Comparison of ENCODE assay signal across 21 cellular contexts in the genomic region with DNA sequence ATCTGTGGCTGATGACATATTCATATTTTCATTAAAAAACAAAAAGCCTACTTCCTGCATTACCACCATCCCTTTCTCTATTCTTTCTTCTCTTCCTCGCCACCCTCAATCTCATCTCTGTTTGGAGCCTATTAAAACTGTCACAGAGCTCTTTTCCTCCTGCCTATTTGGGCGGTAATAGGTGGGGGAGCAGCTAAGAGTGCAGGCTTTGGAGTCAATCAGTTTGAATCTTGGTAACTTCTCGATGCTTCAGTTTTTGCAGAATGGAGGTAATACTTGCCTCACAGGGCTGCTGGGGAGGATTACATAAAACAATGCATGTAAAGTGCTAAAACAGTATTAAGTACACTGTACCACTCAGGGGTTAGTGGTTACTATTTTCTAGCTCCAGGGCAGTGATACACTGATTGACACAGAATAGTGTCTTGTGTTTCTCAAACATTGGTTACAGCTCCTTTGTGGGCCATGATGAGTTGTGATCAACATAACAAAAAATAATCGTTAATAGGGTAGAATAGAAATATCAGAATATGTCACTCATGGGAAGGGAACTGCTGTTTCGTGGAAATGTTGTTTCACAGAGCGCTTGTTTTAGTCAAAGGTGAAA. TPM values are rescaled to one million over a fixed set of nuclear protein-coding genes. Genes with fewer than 3 reads are reported as not detected.
A peak's percentile ranks its signal among the peaks of the same experiment; 100 is the strongest.
DNase-seq lines count a peak whose midpoint lies in the region; ATAC-seq and TF ChIP-seq lines count a peak whose summit lies in the region.
"Had no signal": no experiment of that assay in that cellular context is flagged by ENCODE, and none has a peak within 500 bp of the region (broad histone marks: within the 10 kb centered on the region; RNA-seq: fewer than 3 reads in every experiment).

No MANE protein-coding gene starts in this region.

- no peak overlapping the region for H3K4me3 ChIP-seq in body of pancreas
- H3K4me3 ChIP-seq in iPS-20b (ENCODE audit: low read length), result peak overlapping the region; percentile 41; the same call in 1 of the 2 replicates
- no peak overlapping the region for H3K4me3 ChIP-seq in rectal smooth muscle tissue (ENCODE audit: low read length)
- H3K4me3 ChIP-seq: K562, lung had no signal

- H3K27ac ChIP-seq in body of pancreas (peak overlapping the region; percentile 2 to 76 (median 30)), iPS-20b (ENCODE audit: low read length) (no peak overlapping the region), rectal smooth muscle tissue (ENCODE audit: low read depth, low read length) (peak overlapping the region; percentile 72)

- TF ChIP-seq CTCF in HFFc6 (IDR thresholded peaks at IDR 0.05), result no peak
- TF ChIP-seq CTCF in body of pancreas (IDR thresholded peaks at IDR 0.05), result no peak

- H3K4me1 ChIP-seq in body of pancreas, result peaks cover 63% of the 10 kb centered on the region
- peaks cover 63% of the 10 kb centered on the region for H3K4me1 ChIP-seq in iPS-20b (ENCODE audit: insufficient read depth, low read length)
- H3K4me1 ChIP-seq in rectal smooth muscle tissue (ENCODE audit: control insufficient read depth, insufficient read depth, low read length), result peaks cover 34% of the 10 kb centered on the region

- TF ChIP-seq POLR2A in body of pancreas (IDR thresholded peaks at IDR 0.05), result no peak

- DNase-seq in HFFc6, result no peak
- no peak for DNase-seq in body of pancreas
- DNase-seq in T-cell, result no peak
- no peak for DNase-seq in activated T-helper 2 cell treated with anti-CD3 and anti-CD28 coated beads, Interferon-gamma antibody, Interleukin-2, Interleukin-4, amounts not matched to agents 10 μg/mL and 5 μg/mL and 100 μg/mL, durations not matched to agents 14 hours and 24 hours and 36 hours (ENCODE audit: low spot score)
- DNase-seq in CD1c-positive myeloid dendritic cell (ENCODE audit: extremely low spot score), result no peak
- DNase-seq in COLO829 (ENCODE audit: low spot score), result no peak
- DNase-seq: activated CD4-positive, alpha-beta T cell treated with anti-CD3 and anti-CD28 coated beads, Interleukin-2, amount 50 U/mL, for 48 hours; activated naive CD4-positive, alpha-beta T cell treated with anti-CD3 and anti-CD28 coated beads for 36 hours; activated T-cell treated with anti-CD3 and anti-CD28 coated beads for 4 hours; CD8-positive, alpha-beta T cell; cortex of kidney; GOT3; NCI-H2029; NCI-H446; NK-92 treated with Interleukin-12 subunit alpha and Interleukin-12 subunit beta, amount 100 ng/mL, for 24 hours; stimulated activated naive CD4-positive, alpha-beta T cell had no signal

- POLR2A ChIA-PET in T-cell (lab: Charles Lee), result no interaction called here

- WGBS in body of pancreas, 2 donors, result 69 to 73% methylated on average over 6 of the region's 6 CpGs

- H3K9ac ChIP-seq in iPS-20b (ENCODE audit: low read depth, low read length), result peak overlapping the region; percentile 65; the same call in 1 of the 2 replicates
- no peak overlapping the region for H3K9ac ChIP-seq in rectal smooth muscle tissue (ENCODE audit: low read length)

- H3K36me3 Mint-ChIP-seq in HFFc6 (ENCODE audit: low read depth) (no peaks in the 10 kb centered on the region), T-cell (peaks cover 11% of the 10 kb centered on the region)
- peaks cover 3% of the 10 kb centered on the region for H3K36me3 Mint-ChIP-seq in activated T-helper 2 cell treated with anti-CD3 and anti-CD28 coated beads, Interferon-gamma antibody, Interleukin-2, Interleukin-4, amounts not matched to agents 10 μg/mL and 5 μg/mL and 100 μg/mL, durations not matched to agents 14 hours and 24 hours and 36 hours (ENCODE audit: low read depth)
- H3K36me3 Mint-ChIP-seq: natural killer cell treated with Interleukin-12 subunit alpha and Interleukin-12 subunit beta and Interleukin-15 and Interleukin-18, amount 100 ng/mL, for 72 hours had no signal

- H3K36me3 ChIP-seq in body of pancreas (replicated peaks in 1 of 2; ENCODE audit: insufficient read depth in 1 of 2, low read depth in 2 of 2) (no peaks in the 10 kb centered on the region), iPS-20b (ENCODE audit: insufficient read depth, low read depth, low read length) (no peaks in the 10 kb centered on the region), rectal smooth muscle tissue (ENCODE audit: control insufficient read depth, insufficient read depth, low read length) (no peaks in the 10 kb centered on the region)

- CTCF ChIA-PET in T-cell (lab: Charles Lee), result interaction anchor here in 1 of 2 donors (0.5 kb wide), 1 partner anchor 46 kb away, joined by 3 read pairs; no protein-coding TSS in a partner anchor

- H3K27me3 ChIP-seq in body of pancreas (no peaks in the 10 kb centered on the region), iPS-20b (ENCODE audit: insufficient read depth, low read length) (no peaks in the 10 kb centered on the region), rectal smooth muscle tissue (ENCODE audit: control insufficient read depth, insufficient read depth, low read length) (no peaks in the 10 kb centered on the region)

- no peaks in the 10 kb centered on the region for H3K9me3 ChIP-seq in body of pancreas
- H3K9me3 ChIP-seq in iPS-20b (ENCODE audit: insufficient read depth, low read depth, low read length), result no peaks in the 10 kb centered on the region

- ATAC-seq in body of pancreas (no peak), T-cell (replicated peaks in 1 of 4) (no peak)
- ATAC-seq: CD8-positive, alpha-beta T cell; K562; natural killer cell treated with Interleukin-12 subunit alpha and Interleukin-12 subunit beta and Interleukin-15 and Interleukin-18, amount 100 ng/mL, for 72 hours had no signal

- H3K9me3 Mint-ChIP-seq in HFFc6 (no peaks in the 10 kb centered on the region), T-cell (no peaks in the 10 kb centered on the region)
- no peaks in the 10 kb centered on the region for H3K9me3 Mint-ChIP-seq in activated T-helper 2 cell treated with anti-CD3 and anti-CD28 coated beads, Interferon-gamma antibody, Interleukin-2, Interleukin-4, amounts not matched to agents 10 μg/mL and 5 μg/mL and 100 μg/mL, durations not matched to agents 14 hours and 24 hours and 36 hours
- H3K9me3 Mint-ChIP-seq: activated naive CD4-positive, alpha-beta T cell treated with anti-CD3 and anti-CD28 coated beads for 36 hours; CD8-positive, alpha-beta T cell; natural killer cell treated with Interleukin-12 subunit alpha and Interleukin-12 subunit beta and Interleukin-15 and Interleukin-18, amount 100 ng/mL, for 72 hours had no signal

- H3K27me3 Mint-ChIP-seq in HFFc6 (ENCODE audit: insufficient read depth) (peaks cover 5% of the 10 kb centered on the region; the same call in 1 of the 2 replicates), T-cell (no peaks in the 10 kb centered on the region)
- H3K27me3 Mint-ChIP-seq in activated T-helper 2 cell treated with anti-CD3 and anti-CD28 coated beads, Interferon-gamma antibody, Interleukin-2, Interleukin-4, amounts not matched to agents 10 μg/mL and 5 μg/mL and 100 μg/mL, durations not matched to agents 14 hours and 24 hours and 36 hours (ENCODE audit: low read depth), result no peaks in the 10 kb centered on the region
- H3K27me3 Mint-ChIP-seq: natural killer cell treated with Interleukin-12 subunit alpha and Interleukin-12 subunit beta and Interleukin-15 and Interleukin-18, amount 100 ng/mL, for 72 hours had no signal

- H3K4me1 Mint-ChIP-seq in HFFc6 (ENCODE audit: low read depth) (peaks cover 52% of the 10 kb centered on the region), T-cell (peaks cover 31 to 41% (median 40%) of the 10 kb centered on the region in 3 donors)
- peaks cover 38% of the 10 kb centered on the region for H3K4me1 Mint-ChIP-seq in activated T-helper 2 cell treated with anti-CD3 and anti-CD28 coated beads, Interferon-gamma antibody, Interleukin-2, Interleukin-4, amounts not matched to agents 10 μg/mL and 5 μg/mL and 100 μg/mL, durations not matched to agents 14 hours and 24 hours and 36 hours (ENCODE audit: low read depth)

- H3K27ac Mint-ChIP-seq in HFFc6, result peak overlapping the region; percentile 51; the same call in 1 of the 2 replicates
- no peak overlapping the region for H3K27ac Mint-ChIP-seq in T-cell
- no peak overlapping the region for H3K27ac Mint-ChIP-seq in activated T-helper 2 cell treated with anti-CD3 and anti-CD28 coated beads, Interferon-gamma antibody, Interleukin-2, Interleukin-4, amounts not matched to agents 10 μg/mL and 5 μg/mL and 100 μg/mL, durations not matched to agents 14 hours and 24 hours and 36 hours
- H3K27ac Mint-ChIP-seq: activated naive CD4-positive, alpha-beta T cell treated with anti-CD3 and anti-CD28 coated beads for 36 hours; CD8-positive, alpha-beta T cell had no signal

- intact Hi-C loops in body of pancreas (cut with DNase I), result no loop called here
- intact Hi-C loops in activated T-helper 2 cell treated with anti-CD3 and anti-CD28 coated beads, Interferon-gamma antibody, Interleukin-2, Interleukin-4, amounts not matched to agents 10 μg/mL and 5 μg/mL and 100 μg/mL, durations not matched to agents 14 hours and 24 hours and 36 hours (cut with micrococcal nuclease), result no loop called here

- H3K4me3 Mint-ChIP-seq in HFFc6, result no peak overlapping the region
- no peak overlapping the region for H3K4me3 Mint-ChIP-seq in T-cell
- no peak overlapping the region for H3K4me3 Mint-ChIP-seq in activated T-helper 2 cell treated with anti-CD3 and anti-CD28 coated beads, Interferon-gamma antibody, Interleukin-2, Interleukin-4, amounts not matched to agents 10 μg/mL and 5 μg/mL and 100 μg/mL, durations not matched to agents 14 hours and 24 hours and 36 hours (ENCODE audit: low read depth)
- H3K4me3 Mint-ChIP-seq: activated naive CD4-positive, alpha-beta T cell treated with anti-CD3 and anti-CD28 coated beads for 36 hours; CD8-positive, alpha-beta T cell; natural killer cell treated with Interleukin-12 subunit alpha and Interleukin-12 subunit beta and Interleukin-15 and Interleukin-18, amount 100 ng/mL, for 72 hours had no signal

RNA-seq across cellular contexts. Expression of gene GCLC, which starts 14.0 kb away (rescaled TPM):
- 10 to 100 TPM; 10.6 to 18.1 (median 16.0) TPM for total RNA-seq in HFFc6 (2021; fragmentation: NEBNext Ultra II Directional; extraction: Animal tissue kit (Norgen Biotek cat#: 25700))
- 10 to 100 TPM; 27.2 to 30.7 TPM for total RNA-seq in body of pancreas
- total RNA-seq in T-cell, result 10 to 100 TPM; 25.2 to 38.2 (median 33.6) TPM
- total RNA-seq in activated T-helper 2 cell treated with anti-CD3 and anti-CD28 coated beads, Interferon-gamma antibody, Interleukin-2, Interleukin-4, amounts not matched to agents 10 μg/mL and 5 μg/mL and 100 μg/mL, durations not matched to agents 14 hours and 24 hours and 36 hours, result 26.9 and 28.0 TPM in 2 replicates
